ENCODE assay signal across 10 cellular contexts in the genomic region with DNA sequence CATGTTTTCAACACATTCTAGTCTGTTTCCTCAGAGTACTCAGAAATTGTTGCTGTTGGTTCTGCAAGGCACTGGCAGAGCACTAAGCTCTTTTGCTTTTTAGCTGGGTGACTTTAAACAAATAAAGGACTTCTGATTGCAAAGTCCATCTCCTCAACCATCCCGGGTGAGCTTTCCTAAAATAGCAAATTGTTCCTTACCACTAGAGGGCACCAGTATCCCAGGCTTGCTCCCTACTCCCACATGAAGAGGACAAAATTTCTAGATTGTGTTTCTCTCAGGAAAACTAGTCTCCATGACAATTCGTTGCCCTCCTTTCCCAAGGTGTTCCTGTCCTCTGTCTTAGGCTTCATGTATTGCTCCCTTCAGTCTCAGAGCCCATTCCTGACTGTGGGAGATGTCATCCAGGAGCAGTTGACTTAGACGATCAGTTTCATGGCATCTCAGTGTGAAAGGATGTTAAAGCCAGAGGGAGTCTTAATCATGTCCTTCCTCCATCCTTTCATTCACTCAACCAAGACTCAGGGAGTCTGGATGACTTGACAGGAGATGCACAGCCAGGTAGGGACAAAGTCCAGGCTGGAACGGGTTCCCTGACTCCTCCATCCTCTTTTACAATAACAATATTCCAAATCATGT. TPM values are rescaled to one million over a fixed set of nuclear protein-coding genes. Genes with fewer than 3 reads are reported as not detected.
DNase-seq lines count a peak whose midpoint lies in the region; ATAC-seq and TF ChIP-seq lines count a peak whose summit lies in the region.
"Had no signal": no experiment of that assay in that cellular context is flagged by ENCODE, and none has a peak within 500 bp of the region (broad histone marks: within the 10 kb centered on the region; RNA-seq: fewer than 3 reads in every experiment).

No MANE protein-coding gene starts in this region.

- H3K27me3 ChIP-seq in fibroblast of lung (ENCODE audit: control insufficient read depth, insufficient read depth, low read length) = no peaks in the 10 kb centered on the region

- H3K79me2 ChIP-seq in fibroblast of lung (ENCODE audit: control insufficient read depth, insufficient read depth, low read length) = no peaks in the 10 kb centered on the region

- no peaks in the 10 kb centered on the region for H3K4me1 Mint-ChIP-seq in osteocyte (ENCODE audit: unreplicated experiment)

- no peaks in the 10 kb centered on the region for H3K9me3 Mint-ChIP-seq in osteocyte (ENCODE audit: unreplicated experiment)
- H3K9me3 Mint-ChIP-seq: stimulated activated naive CD8-positive, alpha-beta T cell treated with anti-CD3 and anti-CD28 coated beads, Interleukin-15, Interleukin-2, amounts not matched to agents 100 ng/mL and 50 ng/mL, for 24 hours had no signal

- in situ Hi-C loops in GM13977 (cut with MboI; ENCODE audit: low pct_unique_long_range_greater_than_20kb, low sequenced_read_pairs, unreplicated experiment) = loop anchor here (25.0 kb wide), 1 partner anchor 323 kb away; no protein-coding TSS in a partner anchor

- TF ChIP-seq CTCF in GM13977 (IDR thresholded peaks at IDR 0.05; ENCODE audit: extremely low read depth, insufficient read depth, missing control alignments) (peak; percentile 60), fibroblast of lung (conservative IDR thresholded peaks at IDR 0.05 in 1 of 2, IDR thresholded peaks at IDR 0.05 in 1 of 2; ENCODE audit: low read depth in 1 of 2, low read length in 2 of 2) (peak; percentile 70 to 89), osteocyte (IDR thresholded peaks at IDR 0.05) (peak; percentile 81)

- no peak overlapping the region for H3K4me3 ChIP-seq in fibroblast of lung (replicated peaks in 1 of 4; ENCODE audit: control extremely low read depth in 1 of 4, insufficient read depth in 1 of 4, low read depth in 3 of 4, low read length in 4 of 4)

- peaks cover 31% of the 10 kb centered on the region for H3K27me3 Mint-ChIP-seq in osteocyte (ENCODE audit: unreplicated experiment)

- no peak overlapping the region for H2AFZ ChIP-seq in fibroblast of lung (ENCODE audit: low read length)

- DNase-seq in Ammon's horn (ENCODE audit: low spot score) (peak; percentile 78), GM13977 (ENCODE audit: low spot score) (peak; percentile 13), OCI-M1 (lab: John Stamatoyannopoulos, UW) (peak; percentile 68), fibroblast of lung (ENCODE audit: low read depth in 2 of 2) (peak; percentile 14 to 55), osteocyte (ENCODE audit: extremely low spot score, unreplicated experiment) (no peak), sciatic nerve (ENCODE audit: low spot score) (no peak)
- no peak for DNase-seq in activated CD4-positive, CD25-positive, alpha-beta regulatory T cell (lab: John Stamatoyannopoulos, UW)

- no peak overlapping the region for H3K4me2 ChIP-seq in fibroblast of lung (ENCODE audit: extremely low read depth, insufficient read depth, low read length)

- H3K9me3 ChIP-seq in fibroblast of lung (ENCODE audit: control insufficient read depth, insufficient read depth, low read depth, low read length) = no peaks in the 10 kb centered on the region

- ATAC-seq in GM19023 (IDR thresholded peaks at IDR 0.05; ENCODE audit: unreplicated experiment) (no peak), sciatic nerve (no peak)

- no peak overlapping the region for H3K27ac Mint-ChIP-seq in osteocyte (ENCODE audit: unreplicated experiment)
- H3K27ac Mint-ChIP-seq: stimulated activated naive CD8-positive, alpha-beta T cell treated with anti-CD3 and anti-CD28 coated beads, Interleukin-15, Interleukin-2, amounts not matched to agents 100 ng/mL and 50 ng/mL, for 24 hours had no signal

- no peaks in the 10 kb centered on the region for H4K20me1 ChIP-seq in fibroblast of lung (ENCODE audit: control insufficient read depth, extremely low read depth, insufficient read depth, low read length)

- H3K4me1 ChIP-seq in fibroblast of lung (ENCODE audit: control insufficient read depth, extremely low read depth, insufficient read depth, low read length) = no peaks in the 10 kb centered on the region

- H3K27ac ChIP-seq in fibroblast of lung (ENCODE audit: insufficient read depth, low read length) = no peak overlapping the region

- no peak overlapping the region for H3K4me3 Mint-ChIP-seq in osteocyte (ENCODE audit: unreplicated experiment)
- H3K4me3 Mint-ChIP-seq: stimulated activated naive CD8-positive, alpha-beta T cell treated with anti-CD3 and anti-CD28 coated beads, Interleukin-15, Interleukin-2, amounts not matched to agents 100 ng/mL and 50 ng/mL, for 24 hours had no signal

- no peaks in the 10 kb centered on the region for H3K36me3 Mint-ChIP-seq in osteocyte (ENCODE audit: unreplicated experiment)

- no peaks in the 10 kb centered on the region for H3K36me3 ChIP-seq in fibroblast of lung (ENCODE audit: control insufficient read depth, insufficient read depth, low read length)

- intact Hi-C loops in sciatic nerve (cut with DNase I) = no loop called here

- H3K9ac ChIP-seq in fibroblast of lung (ENCODE audit: insufficient read depth, low read length) = no peak overlapping the region

RNA-seq across cellular contexts. Expression of a gene that starts 23.8 kb away (rescaled TPM):
- not detected in 2 replicates for total RNA-seq in fibroblast of lung
- polyA plus RNA-seq in fibroblast of lung = not detected in 2 replicates
- polyA plus RNA-seq in fibroblast of lung (2012) = not detected in 2 replicates
- polyA minus RNA-seq in fibroblast of lung (ENCODE audit: low replicate concordance) = not detected in 2 replicates
- total RNA-seq in osteocyte = not detected in 2 replicates
- not detected for total RNA-seq in sciatic nerve
- total RNA-seq: glomerular endothelial cell had no signal

RNA-seq across cellular contexts. Expression of a gene that starts 30.8 kb away (rescaled TPM):
- total RNA-seq in fibroblast of lung (not detected in 2 replicates), osteocyte (not detected in 2 replicates), sciatic nerve (not detected)
- polyA plus RNA-seq in fibroblast of lung = not detected in 2 replicates
- not detected in 2 replicates for polyA plus RNA-seq in fibroblast of lung (2012)
- not detected in 2 replicates for polyA minus RNA-seq in fibroblast of lung (ENCODE audit: low replicate concordance)
- total RNA-seq: glomerular endothelial cell had no signal

Comparison
In these comparisons a context has a peak if more than half of its experiments do, and no peak if none do; other contexts are left out.
1. DNase-seq: peak in Ammon's horn (single experiment), GM13977 (single experiment), OCI-M1 (single experiment) and fibroblast of lung (2 of 2); none in osteocyte (single experiment), activated CD4-positive, CD25-positive, alpha-beta regulatory T cell (0 of 4) and sciatic nerve (single experiment).
2. Peak in every context shown above with its lines, with median percentiles within 50 percentile points of each other: CTCF ChIP-seq.